ENCODE assay signal across 12 cellular contexts in the genomic region with DNA sequence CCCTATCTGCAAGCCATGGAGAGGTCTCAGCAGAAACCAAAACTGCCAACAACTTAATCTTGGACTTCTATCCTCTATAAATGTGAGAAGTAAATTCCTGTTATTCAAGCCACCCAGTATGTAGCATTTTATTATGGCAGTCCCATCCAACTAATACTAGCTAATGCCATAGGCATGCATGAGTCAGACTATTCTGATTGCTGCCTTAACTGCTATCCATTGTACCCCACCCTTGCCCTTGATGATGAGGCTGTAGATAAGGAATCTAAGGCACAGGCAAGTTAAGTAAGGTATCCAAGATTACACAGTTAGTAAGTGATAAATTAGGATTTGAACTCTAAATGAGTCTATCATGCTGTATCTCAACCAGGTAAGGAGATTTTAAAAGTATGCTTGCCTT.
DNase-seq lines count a peak whose midpoint lies in the region; ATAC-seq, FAIRE-seq and TF ChIP-seq lines count a peak whose summit lies in the region.
"Had no signal": no experiment of that assay in that cellular context is flagged by ENCODE, and none has a peak within 500 bp of the region (broad histone marks: within the 10 kb centered on the region; RNA-seq: fewer than 3 reads in every experiment).

No MANE protein-coding gene starts in this region.

- H3K4me3 ChIP-seq in bronchial epithelial cell (ENCODE audit: low read depth, low read length) = no peak overlapping the region

- peaks cover 4% of the 10 kb centered on the region for H3K9me3 Mint-ChIP-seq in type B pancreatic cell
- peaks cover 33% of the 10 kb centered on the region for H3K9me3 Mint-ChIP-seq in activated CD8-positive, alpha-beta memory T cell treated with anti-CD3 and anti-CD28 coated beads, Interleukin-2, amount 10 ng/mL, durations not matched to agents 7 days and 5 days (ENCODE audit: low read depth)

- H3K4me3 Mint-ChIP-seq in type B pancreatic cell = no peak overlapping the region
- H3K4me3 Mint-ChIP-seq in activated CD8-positive, alpha-beta memory T cell treated with anti-CD3 and anti-CD28 coated beads, Interleukin-2, amount 10 ng/mL, durations not matched to agents 7 days and 5 days = no peak overlapping the region
- H3K4me3 Mint-ChIP-seq: CD8-positive, alpha-beta memory T cell had no signal

- no peaks in the 10 kb centered on the region for H3K4me1 Mint-ChIP-seq in type B pancreatic cell (ENCODE audit: unreplicated experiment)
- H3K4me1 Mint-ChIP-seq in activated CD8-positive, alpha-beta memory T cell treated with anti-CD3 and anti-CD28 coated beads, Interleukin-2, amount 10 ng/mL, durations not matched to agents 7 days and 5 days = peaks cover 40% of the 10 kb centered on the region

- ATAC-seq in activated CD8-positive, alpha-beta memory T cell treated with anti-CD3 and anti-CD28 coated beads, Interleukin-2, amount 10 ng/mL, durations not matched to agents 7 days and 5 days = no peak
- no peak for ATAC-seq in esophagus mucosa

- CTCF ChIA-PET in activated CD8-positive, alpha-beta memory T cell treated with anti-CD3 and anti-CD28 coated beads, Interleukin-2, amount 10 ng/mL, durations not matched to agents 7 days and 5 days (lab: Charles Lee) = interaction anchor here (1.4 kb wide), 1 partner anchor 75 kb away, joined by 3 read pairs; no protein-coding TSS in a partner anchor

- H3K27me3 ChIP-seq in bronchial epithelial cell (ENCODE audit: control insufficient read depth, insufficient read depth, low read length) = no peaks in the 10 kb centered on the region

- no peak overlapping the region for H3K27ac Mint-ChIP-seq in type B pancreatic cell
- no peak overlapping the region for H3K27ac Mint-ChIP-seq in activated CD8-positive, alpha-beta memory T cell treated with anti-CD3 and anti-CD28 coated beads, Interleukin-2, amount 10 ng/mL, durations not matched to agents 7 days and 5 days

- H3K36me3 ChIP-seq in bronchial epithelial cell (ENCODE audit: control insufficient read depth, insufficient read depth, low read length) = no peaks in the 10 kb centered on the region
- H3K36me3 ChIP-seq: WERI-Rb-1 had no signal

- DNase-seq in AG20443 (ENCODE audit: low spot score) (peak; percentile 58), LoVo (ENCODE audit: low spot score) (peak; percentile 76), bronchial epithelial cell (ENCODE audit: low read depth) (peak; percentile 94), kidney tubule cell (ENCODE audit: low spot score) (peak; percentile 88), type B pancreatic cell (ENCODE audit: extremely low spot score, unreplicated experiment) (no peak), HuH-7.5 (ENCODE audit: low spot score) (no peak)
- no peak for DNase-seq in activated CD8-positive, alpha-beta memory T cell treated with anti-CD3 and anti-CD28 coated beads, Interleukin-2, amount 10 ng/mL, durations not matched to agents 7 days and 5 days
- DNase-seq: CD8-positive, alpha-beta memory T cell; hypothalamus; NCI-H2029; WERI-Rb-1 had no signal

- no peak for FAIRE-seq in bronchial epithelial cell (lab: Jason Lieb, UNC)

- peaks cover 5% of the 10 kb centered on the region for H3K36me3 Mint-ChIP-seq in type B pancreatic cell
- H3K36me3 Mint-ChIP-seq in activated CD8-positive, alpha-beta memory T cell treated with anti-CD3 and anti-CD28 coated beads, Interleukin-2, amount 10 ng/mL, durations not matched to agents 7 days and 5 days = peaks cover 88% of the 10 kb centered on the region

- TF ChIP-seq CTCF in bronchial epithelial cell (IDR thresholded peaks at IDR 0.05; ENCODE audit: insufficient read depth, low read length, severe bottlenecking) (no peak), type B pancreatic cell (conservative IDR thresholded peaks at IDR 0.05) (no peak)

- H3K27me3 Mint-ChIP-seq in type B pancreatic cell = no peaks in the 10 kb centered on the region
- H3K27me3 Mint-ChIP-seq in activated CD8-positive, alpha-beta memory T cell treated with anti-CD3 and anti-CD28 coated beads, Interleukin-2, amount 10 ng/mL, durations not matched to agents 7 days and 5 days = no peaks in the 10 kb centered on the region

Comparison
In these comparisons a context has a peak if more than half of its experiments do, and no peak if none do; other contexts are left out.
1. DNase-seq: peak in AG20443 (single experiment), LoVo (single experiment), bronchial epithelial cell (single experiment) and kidney tubule cell (single experiment); none in type B pancreatic cell (single experiment), activated CD8-positive, alpha-beta memory T cell treated with anti-CD3 and anti-CD28 coated beads, Interleukin-2, amount 10 ng/mL, durations not matched to agents 7 days and 5 days (single experiment) and HuH-7.5 (single experiment).